In the genomic region with DNA sequence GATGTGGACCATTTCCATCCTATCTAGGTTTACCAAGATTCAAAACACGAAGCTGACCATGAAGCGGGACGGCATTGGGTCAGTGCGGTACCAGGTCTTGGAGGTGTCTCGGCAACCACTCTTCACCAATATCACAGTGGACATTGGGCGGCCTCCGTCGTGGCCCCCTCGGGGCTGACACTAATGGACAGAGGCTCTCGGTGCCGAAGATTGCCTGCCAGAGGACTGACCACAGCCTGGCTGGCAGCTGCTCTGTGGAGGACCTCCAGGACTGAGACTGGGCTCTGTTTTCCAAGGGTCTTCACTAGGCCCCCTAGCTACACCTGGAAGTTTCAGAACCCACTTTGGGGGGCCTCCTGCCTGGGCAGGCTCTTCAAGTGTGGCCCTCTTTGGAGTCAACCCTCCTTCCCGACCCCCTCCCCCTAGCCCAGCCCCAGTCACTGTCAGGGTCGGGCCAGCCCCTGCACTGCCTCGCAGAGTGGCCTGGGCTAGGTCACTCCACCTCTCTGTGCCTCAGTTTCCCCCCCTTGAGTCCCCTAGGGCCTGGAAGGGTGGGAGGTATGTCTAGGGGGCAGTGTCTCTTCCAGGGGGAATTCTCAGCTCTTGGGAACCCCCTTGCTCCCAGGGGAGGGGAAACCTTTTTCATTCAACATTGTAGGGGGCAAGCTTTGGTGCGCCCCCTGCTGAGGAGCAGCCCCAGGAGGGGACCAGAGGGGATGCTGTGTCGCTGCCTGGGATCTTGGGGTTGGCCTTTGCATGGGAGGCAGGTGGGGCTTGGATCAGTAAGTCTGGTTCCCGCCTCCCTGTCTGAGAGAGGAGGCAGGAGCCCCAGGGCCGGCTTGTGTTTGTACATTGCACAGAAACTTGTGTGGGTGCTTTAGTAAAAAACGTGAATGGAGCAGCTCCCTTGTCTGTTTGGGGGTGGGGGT, we compare ENCODE assay signal across 8 cellular contexts. TPM values are rescaled to one million over a fixed set of nuclear protein-coding genes. Genes with fewer than 3 reads are reported as not detected.
A peak's percentile ranks its signal among the peaks of the same experiment; 100 is the strongest.
DNase-seq lines count a peak whose midpoint lies in the region; ATAC-seq lines count a peak whose summit lies in the region.

No MANE protein-coding gene starts in this region.

- intact Hi-C loops in dendritic cell treated with granulocyte-macrophage colony-stimulating factor and Interleukin-4, amounts not matched to agents 40 ng/mL and 50 ng/mL, for 4 days (cut with micrococcal nuclease) = loop anchor here (2.0 kb wide), 2 partner anchors 16 to 44 kb away; a partner anchor contains a TSS

- POLR2A ChIA-PET in naive thymus-derived CD8-positive, alpha-beta T cell (lab: Charles Lee) = interaction anchor here (1.0 to 2.4 kb wide), 2 partner anchors 16 to 45 kb away, joined by 3 to 12 read pairs; a partner anchor contains a TSS

- no peaks in the 10 kb centered on the region for H3K36me3 Mint-ChIP-seq in CD4-positive, CD25-positive, alpha-beta regulatory T cell
- H3K36me3 Mint-ChIP-seq in dendritic cell treated with granulocyte-macrophage colony-stimulating factor and Interleukin-4, amounts not matched to agents 40 ng/mL and 50 ng/mL, for 4 days (ENCODE audit: low read depth) = peaks cover 11% of the 10 kb centered on the region
- H3K36me3 Mint-ChIP-seq in naive thymus-derived CD8-positive, alpha-beta T cell = no peaks in the 10 kb centered on the region

- H3K4me1 ChIP-seq in CD4-positive, CD25-positive, alpha-beta regulatory T cell (ENCODE audit: control insufficient read depth, insufficient read depth, low read length, poor library complexity, severe bottlenecking) = peaks cover 16% of the 10 kb centered on the region

- H3K36me3 ChIP-seq in CD4-positive, CD25-positive, alpha-beta regulatory T cell (ENCODE audit: control insufficient read depth, insufficient read depth, low read length) = no peaks in the 10 kb centered on the region
- peaks cover 9% of the 10 kb centered on the region for H3K36me3 ChIP-seq in MG63

- H3K27ac Mint-ChIP-seq in CD4-positive, CD25-positive, alpha-beta regulatory T cell = peak overlapping the region in 1 of 3 donors; percentile 90
- H3K27ac Mint-ChIP-seq in dendritic cell treated with granulocyte-macrophage colony-stimulating factor and Interleukin-4, amounts not matched to agents 40 ng/mL and 50 ng/mL, for 4 days = peak overlapping the region; percentile 83
- H3K27ac Mint-ChIP-seq in naive thymus-derived CD8-positive, alpha-beta T cell = peak overlapping the region in 6 of 10 donors; percentile 24 to 90 (median 86)

- ATAC-seq in CD4-positive, CD25-positive, alpha-beta regulatory T cell (ENCODE audit: low read depth in 2 of 2) = no peak
- ATAC-seq in naive thymus-derived CD8-positive, alpha-beta T cell = peak in 1 of 2 donors; percentile 3

- H3K27ac ChIP-seq in CD4-positive, CD25-positive, alpha-beta regulatory T cell (ENCODE audit: insufficient read depth, low read length, poor library complexity, severe bottlenecking) = no peak overlapping the region

- no peak for DNase-seq in CD4-positive, CD25-positive, alpha-beta regulatory T cell
- DNase-seq in MG63 (no peak), mucosa of gallbladder (ENCODE audit: low spot score) (no peak), glomerular visceral epithelial cell (ENCODE audit: extremely low spot score) (no peak), NCI-H774 (lab: John Stamatoyannopoulos, UW) (no peak)
- DNase-seq in naive thymus-derived CD8-positive, alpha-beta T cell = no peak
- no peak for DNase-seq in stimulated activated naive CD4-positive, alpha-beta T cell treated with Interleukin-2 at 50 U/mL for 16 hours (lab: John Stamatoyannopoulos, UW)

- H3K9me3 ChIP-seq in CD4-positive, CD25-positive, alpha-beta regulatory T cell (ENCODE audit: control insufficient read depth in 2 of 2, low read length in 2 of 2) = no peaks in the 10 kb centered on the region
- H3K9me3 ChIP-seq in MG63 = no peaks in the 10 kb centered on the region

- no peaks in the 10 kb centered on the region for H3K27me3 Mint-ChIP-seq in CD4-positive, CD25-positive, alpha-beta regulatory T cell
- peaks cover 9% of the 10 kb centered on the region for H3K27me3 Mint-ChIP-seq in dendritic cell treated with granulocyte-macrophage colony-stimulating factor and Interleukin-4, amounts not matched to agents 40 ng/mL and 50 ng/mL, for 4 days
- no peaks in the 10 kb centered on the region for H3K27me3 Mint-ChIP-seq in naive thymus-derived CD8-positive, alpha-beta T cell

- peak overlapping the region; percentile 46 for H3K4me3 ChIP-seq in CD4-positive, CD25-positive, alpha-beta regulatory T cell (ENCODE audit: low read depth, low read length)
- H3K4me3 ChIP-seq in MG63 = peak overlapping the region; percentile 64

- no peaks in the 10 kb centered on the region for H3K27me3 ChIP-seq in CD4-positive, CD25-positive, alpha-beta regulatory T cell (ENCODE audit: control insufficient read depth, insufficient read depth, low read length)
- H3K27me3 ChIP-seq in MG63 = no peaks in the 10 kb centered on the region

- peak overlapping the region; percentile 90 to 97 (median 94) for H3K4me3 Mint-ChIP-seq in CD4-positive, CD25-positive, alpha-beta regulatory T cell
- peak overlapping the region; percentile 92 for H3K4me3 Mint-ChIP-seq in dendritic cell treated with granulocyte-macrophage colony-stimulating factor and Interleukin-4, amounts not matched to agents 40 ng/mL and 50 ng/mL, for 4 days
- H3K4me3 Mint-ChIP-seq in naive thymus-derived CD8-positive, alpha-beta T cell = peak overlapping the region; percentile 87 to 96 (median 94)

- H3K9me3 Mint-ChIP-seq in CD4-positive, CD25-positive, alpha-beta regulatory T cell = no peaks in the 10 kb centered on the region
- H3K9me3 Mint-ChIP-seq in dendritic cell treated with granulocyte-macrophage colony-stimulating factor and Interleukin-4, amounts not matched to agents 40 ng/mL and 50 ng/mL, for 4 days = no peaks in the 10 kb centered on the region
- no peaks in the 10 kb centered on the region for H3K9me3 Mint-ChIP-seq in naive thymus-derived CD8-positive, alpha-beta T cell

- peaks cover 2 to 14% (median 6%) of the 10 kb centered on the region in 4 donors for H3K4me1 Mint-ChIP-seq in CD4-positive, CD25-positive, alpha-beta regulatory T cell
- peaks cover 29% of the 10 kb centered on the region for H3K4me1 Mint-ChIP-seq in dendritic cell treated with granulocyte-macrophage colony-stimulating factor and Interleukin-4, amounts not matched to agents 40 ng/mL and 50 ng/mL, for 4 days (ENCODE audit: low read depth)
- H3K4me1 Mint-ChIP-seq in naive thymus-derived CD8-positive, alpha-beta T cell = peaks cover 15 to 20% (median 18%) of the 10 kb centered on the region in 4 donors

RNA-seq across cellular contexts. Expression of a gene that starts 0.9 kb away (rescaled TPM):
- total RNA-seq in CD4-positive, CD25-positive, alpha-beta regulatory T cell = 1.2 TPM
- 1 to 10 TPM in 1 of 4 donors, under 1 TPM in 3; 0.18 to 1.8 (median 0.73) TPM for polyA plus RNA-seq in CD4-positive, CD25-positive, alpha-beta regulatory T cell
- 1.6 and 5.9 TPM in 2 replicates for total RNA-seq in MG63 (2014; rRNA removed; shearing (Covaris generic); ENCODE audit: low replicate concordance)
- total RNA-seq in naive thymus-derived CD8-positive, alpha-beta T cell = 1 to 10 TPM; 1.9 to 2.5 TPM
- polyA plus RNA-seq in naive thymus-derived CD8-positive, alpha-beta T cell = under 1 TPM in 2 of 3 donors, not detected in 1; 0.29 to 0.61 TPM
- total RNA-seq in mucosa of gallbladder = 39.9 TPM

RNA-seq across cellular contexts. Expression of a gene that starts 11.5 kb away (rescaled TPM):
- 0.54 TPM for total RNA-seq in CD4-positive, CD25-positive, alpha-beta regulatory T cell
- under 1 TPM; 0.20 to 0.86 (median 0.32) TPM for polyA plus RNA-seq in CD4-positive, CD25-positive, alpha-beta regulatory T cell
- total RNA-seq in MG63 (2014; rRNA removed; shearing (Covaris generic); ENCODE audit: low replicate concordance) = 62.1 and 95.8 TPM in 2 replicates
- total RNA-seq in naive thymus-derived CD8-positive, alpha-beta T cell = under 1 TPM; 0.38 to 0.83 TPM
- under 1 TPM in 2 of 3 donors, not detected in 1; 0.11 to 0.25 TPM for polyA plus RNA-seq in naive thymus-derived CD8-positive, alpha-beta T cell
- total RNA-seq in mucosa of gallbladder = 23.4 TPM

RNA-seq across cellular contexts. Expression of a gene that starts 15.8 kb away (rescaled TPM):
- total RNA-seq in CD4-positive, CD25-positive, alpha-beta regulatory T cell = 69.4 TPM
- polyA plus RNA-seq in CD4-positive, CD25-positive, alpha-beta regulatory T cell = 100 to 1,000 TPM; 207 to 274 (median 237) TPM
- 124 and 126 TPM in 2 replicates for total RNA-seq in MG63 (2014; rRNA removed; shearing (Covaris generic); ENCODE audit: low replicate concordance)
- 10 to 100 TPM; 55.8 to 59.6 TPM for total RNA-seq in naive thymus-derived CD8-positive, alpha-beta T cell
- 100 to 1,000 TPM; 149 to 213 (median 166) TPM for polyA plus RNA-seq in naive thymus-derived CD8-positive, alpha-beta T cell
- 138 TPM for total RNA-seq in mucosa of gallbladder

RNA-seq across cellular contexts. Expression of a gene that starts 20.7 kb away (rescaled TPM):
- 17.9 TPM for total RNA-seq in CD4-positive, CD25-positive, alpha-beta regulatory T cell
- 10 to 100 TPM; 17.2 to 25.0 (median 21.0) TPM for polyA plus RNA-seq in CD4-positive, CD25-positive, alpha-beta regulatory T cell
- total RNA-seq in MG63 (2014; rRNA removed; shearing (Covaris generic); ENCODE audit: low replicate concordance) = 20.7 and 44.0 TPM in 2 replicates
- total RNA-seq in naive thymus-derived CD8-positive, alpha-beta T cell = 10 to 100 TPM; 34.5 to 37.7 TPM
- 10 to 100 TPM; 30.2 to 40.4 (median 35.7) TPM for polyA plus RNA-seq in naive thymus-derived CD8-positive, alpha-beta T cell
- 16.6 TPM for total RNA-seq in mucosa of gallbladder

RNA-seq across cellular contexts. Expression of a gene that starts 40.7 kb away (rescaled TPM):
- total RNA-seq in CD4-positive, CD25-positive, alpha-beta regulatory T cell = 0.20 TPM
- under 1 TPM in 1 of 4 donors, not detected in 3; 0.07 TPM for polyA plus RNA-seq in CD4-positive, CD25-positive, alpha-beta regulatory T cell
- total RNA-seq in MG63 (2014; rRNA removed; shearing (Covaris generic); ENCODE audit: low replicate concordance) = 1.6 and 6.0 TPM in 2 replicates
- total RNA-seq in naive thymus-derived CD8-positive, alpha-beta T cell = 1 to 10 TPM; 1.7 to 3.4 TPM
- polyA plus RNA-seq in naive thymus-derived CD8-positive, alpha-beta T cell = not detected
- 5.6 TPM for total RNA-seq in mucosa of gallbladder

Comparison
In these comparisons a context has a peak if more than half of its experiments do, and no peak if none do; other contexts are left out.
1. RNA of a gene that starts 11.5 kb away (total RNA-seq): 62.1 to 95.8 TPM in MG63 and 23.4 TPM in mucosa of gallbladder (single experiment); 0.38 to 0.83 TPM in naive thymus-derived CD8-positive, alpha-beta T cell and 0.54 TPM in CD4-positive, CD25-positive, alpha-beta regulatory T cell (single experiment); every median in the first group is over 10 times any median in the second.
2. Peak in every context shown above with its lines, with median percentiles within 50 percentile points of each other: H3K4me3 Mint-ChIP-seq.